Comparison of ENCODE assay signal across 1 cellular context in the genomic region with DNA sequence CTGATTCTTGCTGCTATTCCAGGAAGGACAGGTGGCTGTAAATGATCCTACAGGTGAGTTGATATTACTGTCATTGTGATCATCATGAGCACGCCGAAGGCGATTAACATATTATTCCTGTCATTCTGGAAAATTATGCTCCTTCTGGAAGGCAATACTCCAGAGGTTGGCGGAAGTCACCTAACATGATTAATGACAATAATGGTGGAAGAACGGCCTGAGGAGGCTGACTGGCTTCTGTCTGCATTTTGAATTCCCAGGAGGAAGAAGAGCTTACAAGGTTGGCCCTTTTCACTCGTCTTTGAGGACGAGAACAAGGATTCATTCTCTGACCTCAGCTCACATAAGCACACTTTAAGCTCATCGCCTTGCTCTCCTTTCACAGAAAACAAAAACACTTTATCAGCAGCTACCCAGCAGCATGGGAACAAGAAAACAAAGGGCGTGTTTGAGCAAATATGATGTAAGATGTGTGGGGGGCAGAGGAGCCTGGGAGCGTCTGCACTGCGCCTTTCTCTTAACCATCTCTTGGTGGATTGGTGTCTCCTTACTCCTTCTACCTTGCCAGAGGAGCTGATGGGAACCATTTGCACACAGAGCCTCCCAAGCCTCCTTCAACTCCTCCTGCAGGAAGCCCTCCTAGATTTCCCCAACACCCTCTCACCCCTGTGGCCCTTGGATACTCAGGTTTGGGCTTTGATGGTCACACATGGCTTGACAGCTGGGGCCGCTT.
TF ChIP-seq lines count a peak whose summit lies in the region.

No MANE protein-coding gene starts in this region.

TF ChIP-seq in HCT116, 20 proteins besides CTCF, POLR2A, EP300 and RAD21:
- TF ChIP-seq JUND (IDR thresholded peaks at IDR 0.05) (no peak), SP1 (IDR thresholded peaks at IDR 0.05; ENCODE audit: low read depth) (no peak), EZH2 (IDR thresholded peaks at IDR 0.05) (no peak), ZFX (IDR thresholded peaks at IDR 0.05) (no peak), TCF7L2 (IDR thresholded peaks at IDR 0.05; ENCODE audit: borderline replicate concordance, extremely low read depth, insufficient read depth, insufficient read length) (no peak), SRF (IDR thresholded peaks at IDR 0.05; ENCODE audit: low read depth) (no peak), SIN3A (IDR thresholded peaks at IDR 0.05; ENCODE audit: low read depth) (no peak), ZNF274 (IDR thresholded peaks at IDR 0.05; ENCODE audit: low read depth, low read length) (no peak), EZH2phosphoT487 (IDR thresholded peaks at IDR 0.05; ENCODE audit: borderline replicate concordance) (no peak), EGR1 (IDR thresholded peaks at IDR 0.05; ENCODE audit: low read depth) (no peak), CBX3 (IDR thresholded peaks at IDR 0.05; ENCODE audit: low read depth) (no peak), FOSL1 (IDR thresholded peaks at IDR 0.05; ENCODE audit: low read depth) (no peak), ELF1 (IDR thresholded peaks at IDR 0.05; ENCODE audit: borderline replicate concordance, low read depth) (no peak), YY1 (IDR thresholded peaks at IDR 0.05; ENCODE audit: extremely low read depth, insufficient replicate concordance, low read depth, low read length) (no peak), REST (IDR thresholded peaks at IDR 0.05; ENCODE audit: low read depth) (no peak), CEBPB (IDR thresholded peaks at IDR 0.05; ENCODE audit: low read depth) (no peak), POLR2AphosphoS5 (IDR thresholded peaks at IDR 0.05; ENCODE audit: low read depth, low read length) (no peak)
- TF ChIP-seq, protein P1, sequence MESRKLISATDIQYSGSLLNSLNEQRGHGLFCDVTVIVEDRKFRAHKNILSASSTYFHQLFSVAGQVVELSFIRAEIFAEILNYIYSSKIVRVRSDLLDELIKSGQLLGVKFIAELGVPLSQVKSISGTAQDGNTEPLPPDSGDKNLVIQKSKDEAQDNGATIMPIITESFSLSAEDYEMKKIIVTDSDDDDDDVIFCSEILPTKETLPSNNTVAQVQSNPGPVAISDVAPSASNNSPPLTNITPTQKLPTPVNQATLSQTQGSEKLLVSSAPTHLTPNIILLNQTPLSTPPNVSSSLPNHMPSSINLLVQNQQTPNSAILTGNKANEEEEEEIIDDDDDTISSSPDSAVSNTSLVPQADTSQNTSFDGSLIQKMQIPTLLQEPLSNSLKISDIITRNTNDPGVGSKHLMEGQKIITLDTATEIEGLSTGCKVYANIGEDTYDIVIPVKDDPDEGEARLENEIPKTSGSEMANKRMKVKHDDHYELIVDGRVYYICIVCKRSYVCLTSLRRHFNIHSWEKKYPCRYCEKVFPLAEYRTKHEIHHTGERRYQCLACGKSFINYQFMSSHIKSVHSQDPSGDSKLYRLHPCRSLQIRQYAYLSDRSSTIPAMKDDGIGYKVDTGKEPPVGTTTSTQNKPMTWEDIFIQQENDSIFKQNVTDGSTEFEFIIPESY (IDR thresholded peaks at IDR 0.05; ENCODE audit: extremely low read depth, insufficient replicate concordance, low read length) = no peak
- TF ChIP-seq, protein P2, sequence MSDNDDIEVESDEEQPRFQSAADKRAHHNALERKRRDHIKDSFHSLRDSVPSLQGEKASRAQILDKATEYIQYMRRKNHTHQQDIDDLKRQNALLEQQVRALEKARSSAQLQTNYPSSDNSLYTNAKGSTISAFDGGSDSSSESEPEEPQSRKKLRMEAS (IDR thresholded peaks at IDR 0.05) = no peak
